Comparison of ENCODE assay signal across 24 cellular contexts in genomic region chr7:33678675-33679335, GRCh38.
"Had no signal": no experiment of that assay in that cellular context is flagged by ENCODE, and none has a peak within 500 bp of the region (broad histone marks: within the 10 kb centered on the region; RNA-seq: fewer than 3 reads in every experiment).

No MANE protein-coding gene starts in this region.

- H3K27ac ChIP-seq: ascending aorta, body of pancreas, cardiac muscle cell, KMS-11 had no signal

- H3K36me3 Mint-ChIP-seq: activated CD8-positive, alpha-beta memory T cell treated with anti-CD3 and anti-CD28 coated beads, Interleukin-2, amount 10 ng/mL, durations not matched to agents 7 days and 5 days had no signal

- H3K27me3 ChIP-seq: ascending aorta, body of pancreas, cardiac muscle cell had no signal

- H3K4me3 Mint-ChIP-seq: activated B cell treated with CpG ODN at 0.5 μM for 24 hours; activated CD4-positive, alpha-beta T cell treated with anti-CD3 and anti-CD28 coated beads, Interleukin-2, amount 10 ng/mL, durations not matched to agents 24 days and 14 days; activated CD8-positive, alpha-beta memory T cell treated with anti-CD3 and anti-CD28 coated beads, Interleukin-2, amount 10 ng/mL, durations not matched to agents 7 days and 5 days; activated naive CD8-positive, alpha-beta T cell treated with anti-CD3 and anti-CD28 coated beads, Interleukin-2, amount 50 U/mL, for 24 hours; activated T-cell treated with anti-CD3 and anti-CD28 coated beads, Interleukin-2, amount 50 U/mL, for 24 hours; T-helper 1 cell treated with Interleukin-12 subunit alpha and Interleukin-12 subunit beta and Interleukin-4 antibody, amounts not matched to agents 30 μg/mL and 1 μg/mL, for 36 hours had no signal

- H3K4me1 ChIP-seq: ascending aorta, body of pancreas had no signal

- H3K4me2 ChIP-seq: KMS-11 had no signal

- H3K4me3 ChIP-seq: ascending aorta, body of pancreas, cardiac muscle cell had no signal

- ATAC-seq: activated CD8-positive, alpha-beta memory T cell treated with anti-CD3 and anti-CD28 coated beads, Interleukin-2, amount 10 ng/mL, durations not matched to agents 7 days and 5 days; activated naive CD4-positive, alpha-beta T cell treated with anti-CD3 and anti-CD28 coated beads, Interleukin-2, amount 50 U/mL, for 72 hours; activated naive CD8-positive, alpha-beta T cell treated with anti-CD3 and anti-CD28 coated beads, Interleukin-2, amount 50 U/mL, for 24 hours; body of pancreas; Panc1 had no signal

- H3K27ac Mint-ChIP-seq: activated B cell treated with CpG ODN at 0.5 μM for 24 hours; activated CD4-positive, alpha-beta T cell treated with anti-CD3 and anti-CD28 coated beads, Interleukin-2, amount 10 ng/mL, durations not matched to agents 24 days and 14 days; activated CD8-positive, alpha-beta memory T cell treated with anti-CD3 and anti-CD28 coated beads, Interleukin-2, amount 10 ng/mL, durations not matched to agents 7 days and 5 days; activated naive CD4-positive, alpha-beta T cell treated with anti-CD3 and anti-CD28 coated beads, Interleukin-2, amount 50 U/mL, for 72 hours; activated naive CD8-positive, alpha-beta T cell treated with anti-CD3 and anti-CD28 coated beads, Interleukin-2, amount 50 U/mL, for 24 hours; activated T-cell treated with anti-CD3 and anti-CD28 coated beads, Interleukin-2, amount 50 U/mL, for 24 hours; T-helper 1 cell treated with Interleukin-12 subunit alpha and Interleukin-12 subunit beta and Interleukin-4 antibody, amounts not matched to agents 30 μg/mL and 1 μg/mL, for 36 hours had no signal

- H3K4me1 Mint-ChIP-seq: activated B cell treated with CpG ODN at 0.5 μM for 24 hours; activated CD4-positive, alpha-beta T cell treated with anti-CD3 and anti-CD28 coated beads, Interleukin-2, amount 10 ng/mL, durations not matched to agents 24 days and 14 days; activated CD8-positive, alpha-beta memory T cell treated with anti-CD3 and anti-CD28 coated beads, Interleukin-2, amount 10 ng/mL, durations not matched to agents 7 days and 5 days; activated naive CD8-positive, alpha-beta T cell treated with anti-CD3 and anti-CD28 coated beads, Interleukin-2, amount 50 U/mL, for 24 hours had no signal

- H3K9ac ChIP-seq: KMS-11 had no signal

- DNase-seq: activated B cell treated with CpG ODN at 0.5 μM for 24 hours; activated CD4-positive, alpha-beta T cell treated with anti-CD3 and anti-CD28 coated beads for 1 hour; activated CD4-positive, alpha-beta T cell treated with anti-CD3 and anti-CD28 coated beads, Interleukin-2, amount 10 ng/mL, durations not matched to agents 24 days and 14 days; activated CD4-positive, alpha-beta T cell treated with anti-CD3 and anti-CD28 coated beads, Interleukin-2, amount 50 U/mL, for 48 hours; activated CD8-positive, alpha-beta memory T cell treated with anti-CD3 and anti-CD28 coated beads, Interleukin-2, amount 10 ng/mL, durations not matched to agents 7 days and 5 days; activated effector memory CD4-positive, alpha-beta T cell treated with anti-CD3 and anti-CD28 coated beads, Interleukin-2, amount 50 U/mL, for 16 hours; activated naive CD4-positive, alpha-beta T cell treated with Interleukin-2 at 50 U/mL for 16 hours; activated naive CD8-positive, alpha-beta T cell treated with anti-CD3 and anti-CD28 coated beads, Interleukin-2, amount 50 U/mL, for 24 hours; activated T-cell treated with anti-CD3 and anti-CD28 coated beads, Interleukin-2, amount 50 U/mL, for 24 hours; amniotic stem cell; body of pancreas; NCI-H1105 treated with DMSO at 0.1 percent for 48 hours; NCI-H146; NCI-H2029 treated with DMSO at 0.1 percent for 48 hours; NCI-H446; NCI-H524 treated with DMSO at 0.1 percent for 48 hours; NCI-H748 treated with DMSO at 0.1 percent for 48 hours; SHP77 treated with DMSO at 0.1 percent for 48 hours had no signal

- H3K27me3 Mint-ChIP-seq: activated B cell treated with CpG ODN at 0.5 μM for 24 hours; activated CD4-positive, alpha-beta T cell treated with anti-CD3 and anti-CD28 coated beads, Interleukin-2, amount 10 ng/mL, durations not matched to agents 24 days and 14 days; activated CD8-positive, alpha-beta memory T cell treated with anti-CD3 and anti-CD28 coated beads, Interleukin-2, amount 10 ng/mL, durations not matched to agents 7 days and 5 days; activated naive CD8-positive, alpha-beta T cell treated with anti-CD3 and anti-CD28 coated beads, Interleukin-2, amount 50 U/mL, for 24 hours; activated T-cell treated with anti-CD3 and anti-CD28 coated beads, Interleukin-2, amount 50 U/mL, for 24 hours had no signal

- H3K9me3 Mint-ChIP-seq: T-helper 1 cell treated with Interleukin-12 subunit alpha and Interleukin-12 subunit beta and Interleukin-4 antibody, amounts not matched to agents 30 μg/mL and 1 μg/mL, for 36 hours had no signal

- H3K9me3 ChIP-seq: body of pancreas had no signal

- H3K36me3 ChIP-seq: ascending aorta, cardiac muscle cell had no signal
